8 cellular contexts compared by ENCODE assay signal in genomic region chr2:95115418-95115817, GRCh38. TPM values are rescaled to one million over a fixed set of nuclear protein-coding genes. Genes with fewer than 3 reads are reported as not detected.
DNase-seq lines count a peak whose midpoint lies in the region; ATAC-seq, FAIRE-seq and TF ChIP-seq lines count a peak whose summit lies in the region.

No MANE protein-coding gene starts in this region.

- no peak overlapping the region for H3K4me2 ChIP-seq in keratinocyte (ENCODE audit: control insufficient read depth, extremely low read depth, insufficient read depth, low read depth, low read length)

- H3K27ac ChIP-seq in 22Rv1, result no peak overlapping the region
- no peak overlapping the region for H3K27ac ChIP-seq in WERI-Rb-1
- no peak overlapping the region for H3K27ac ChIP-seq in keratinocyte (ENCODE audit: control insufficient read depth, insufficient read depth, low read length)

- H3K9me3 ChIP-seq in WERI-Rb-1 (ENCODE audit: severe bottlenecking) (no peaks in the 10 kb centered on the region), keratinocyte (ENCODE audit: control insufficient read depth, low read depth, low read length) (no peaks in the 10 kb centered on the region)

- peak; percentile 25 for DNase-seq in NCI-H2029 treated with DMSO at 0.1 percent for 48 hours (lab: John Stamatoyannopoulos, UW)
- DNase-seq in WERI-Rb-1, result peak; percentile 80
- peak; percentile 47 to 76 for DNase-seq in T47D (ENCODE audit: low read depth in 1 of 2, low spot score in 1 of 2)
- DNase-seq in keratinocyte (ENCODE audit: low read depth, low spot score), result peak; percentile 28
- DNase-seq in stimulated activated CD4-positive, alpha-beta T cell treated with anti-CD3 and anti-CD28 coated beads, Interleukin-2, amount 100 ng/mL, for 4 hours (ENCODE audit: low read depth), result peak; percentile 61

- peak; percentile 91 for TF ChIP-seq CTCF in 22Rv1 (IDR thresholded peaks at IDR 0.05)
- TF ChIP-seq CTCF in WERI-Rb-1 (IDR thresholded peaks at IDR 0.05; ENCODE audit: low read depth, low read length), result peak; percentile 92
- peak; percentile 83 to 94 (median 84) for TF ChIP-seq CTCF in keratinocyte (optimal IDR thresholded peaks at IDR 0.05 in 1 of 3, IDR thresholded peaks at IDR 0.05 in 1 of 3, conservative IDR thresholded peaks at IDR 0.05 in 1 of 3; ENCODE audit: extremely low read depth in 1 of 3, insufficient read depth in 2 of 3, low read length in 3 of 3)

- H3K36me3 ChIP-seq in WERI-Rb-1 (peaks cover 46% of the 10 kb centered on the region), keratinocyte (ENCODE audit: control insufficient read depth in 2 of 2, extremely low read depth in 1 of 2, insufficient read depth in 2 of 2, low read length in 2 of 2) (peaks cover 11 to 16% of the 10 kb centered on the region in 2 experiments)

- ATAC-seq in GM18498 (IDR thresholded peaks at IDR 0.05; ENCODE audit: unreplicated experiment) (peak; percentile 94), HG02938 (IDR thresholded peaks at IDR 0.05; ENCODE audit: unreplicated experiment) (peak; percentile 89)

- no peaks in the 10 kb centered on the region for H3K9me1 ChIP-seq in keratinocyte (ENCODE audit: control insufficient read depth, extremely low read depth, insufficient read depth, low read length)

- H3K79me2 ChIP-seq in keratinocyte (ENCODE audit: control insufficient read depth, insufficient read depth, low read length), result peaks cover 28% of the 10 kb centered on the region

- dilution Hi-C loops in keratinocyte (cut with MboI; ENCODE audit: extremely low pct_ligation_motif_present, low sequenced_read_pairs), result no loop called here

- in situ Hi-C loops in T47D (cut with HindIII; ENCODE audit: low pct_unique_long_range_greater_than_20kb, low sequenced_read_pairs), result no loop called here

- no peak overlapping the region for H2AFZ ChIP-seq in keratinocyte (ENCODE audit: control insufficient read depth, low read length)

- no peaks in the 10 kb centered on the region for H4K20me1 ChIP-seq in keratinocyte (ENCODE audit: control insufficient read depth, extremely low read depth, insufficient read depth, low read length)

- peaks cover 7% of the 10 kb centered on the region for H3K4me1 ChIP-seq in keratinocyte (ENCODE audit: control insufficient read depth, extremely low read depth, insufficient read depth, low read length)

- no peak overlapping the region for H3K4me3 ChIP-seq in WERI-Rb-1 (ENCODE audit: low read depth, low read length)
- no peak overlapping the region for H3K4me3 ChIP-seq in keratinocyte (ENCODE audit: control insufficient read depth in 2 of 3, extremely low read depth in 1 of 3, insufficient read depth in 2 of 3, low read depth in 1 of 3, low read length in 3 of 3)

- no peak overlapping the region for H3K9ac ChIP-seq in keratinocyte (ENCODE audit: control insufficient read depth, extremely low read depth, insufficient read depth, low read length)

- peak; percentile 74 for FAIRE-seq in keratinocyte (lab: Jason Lieb, UNC)

- H3K27me3 ChIP-seq in WERI-Rb-1 (ENCODE audit: insufficient read depth, low read depth, severe bottlenecking), result no peaks in the 10 kb centered on the region
- H3K27me3 ChIP-seq in keratinocyte (ENCODE audit: control insufficient read depth, extremely low read depth, insufficient read depth, low read length), result no peaks in the 10 kb centered on the region

RNA-seq across cellular contexts. Expression of gene MRPS5, which starts 6.2 kb away (rescaled TPM):
- polyA plus RNA-seq in keratinocyte, result 52.2 to 64.9 TPM (median 56.7 TPM) in 3 replicates
- 81.3 TPM for polyA plus RNA-seq in keratinocyte (2011; ENCODE audit: low read depth)
- polyA plus RNA-seq in keratinocyte (2011; cell fraction: cytosol; rRNA removed), result 40.9 and 47.9 TPM in 2 replicates
- 86.7 and 103 TPM in 2 replicates for polyA plus RNA-seq in keratinocyte (2011; cell fraction: nucleus; rRNA removed)
- polyA plus RNA-seq in keratinocyte (2012; ENCODE audit: low replicate concordance), result 40.9 and 51.0 TPM in 2 replicates
- polyA minus RNA-seq in keratinocyte, result 27.3 to 29.8 TPM (median 28.7 TPM) in 3 replicates
- polyA minus RNA-seq in keratinocyte (2011; cell fraction: cytosol; rRNA and poly(A)+ RNA removed), result 27.6 TPM
- polyA minus RNA-seq in keratinocyte (2011; cell fraction: nucleus; rRNA and poly(A)+ RNA removed), result 21.7 and 28.0 TPM in 2 replicates

RNA-seq across cellular contexts. Expression of gene ZNF514, which starts 44.2 kb away (rescaled TPM):
- 4.0 to 8.0 TPM (median 7.9 TPM) in 3 replicates for polyA plus RNA-seq in keratinocyte
- 2.0 TPM for polyA plus RNA-seq in keratinocyte (2011; ENCODE audit: low read depth)
- polyA plus RNA-seq in keratinocyte (2011; cell fraction: cytosol; rRNA removed), result 3.1 and 3.6 TPM in 2 replicates
- polyA plus RNA-seq in keratinocyte (2011; cell fraction: nucleus; rRNA removed), result 21.3 and 21.9 TPM in 2 replicates
- 5.4 and 6.9 TPM in 2 replicates for polyA plus RNA-seq in keratinocyte (2012; ENCODE audit: low replicate concordance)
- 1.2 to 7.1 TPM (median 3.5 TPM) in 3 replicates for polyA minus RNA-seq in keratinocyte
- polyA minus RNA-seq in keratinocyte (2011; cell fraction: cytosol; rRNA and poly(A)+ RNA removed), result 2.9 TPM
- polyA minus RNA-seq in keratinocyte (2011; cell fraction: nucleus; rRNA and poly(A)+ RNA removed), result 7.1 and 10.5 TPM in 2 replicates

RNA-seq across cellular contexts. Expression of gene ZNF2, which starts 50.2 kb away (rescaled TPM):
- polyA plus RNA-seq in keratinocyte, result 3.1 to 3.7 TPM (median 3.5 TPM) in 3 replicates
- polyA plus RNA-seq in keratinocyte (2011; ENCODE audit: low read depth), result 1.2 TPM
- 1.9 and 2.4 TPM in 2 replicates for polyA plus RNA-seq in keratinocyte (2011; cell fraction: cytosol; rRNA removed)
- 3.3 and 3.4 TPM in 2 replicates for polyA plus RNA-seq in keratinocyte (2011; cell fraction: nucleus; rRNA removed)
- polyA plus RNA-seq in keratinocyte (2012; ENCODE audit: low replicate concordance), result 2.8 and 3.3 TPM in 2 replicates
- 5.0 to 8.0 TPM (median 5.4 TPM) in 3 replicates for polyA minus RNA-seq in keratinocyte
- polyA minus RNA-seq in keratinocyte (2011; cell fraction: cytosol; rRNA and poly(A)+ RNA removed), result 3.3 TPM
- 3.9 and 5.5 TPM in 2 replicates for polyA minus RNA-seq in keratinocyte (2011; cell fraction: nucleus; rRNA and poly(A)+ RNA removed)

Comparison
In these comparisons a context has a peak if more than half of its experiments do, and no peak if none do; other contexts are left out.
1. DNase-seq: peak in every context shown above with its lines; median percentile 80 in WERI-Rb-1; 62 in T47D; 61 in stimulated activated CD4-positive, alpha-beta T cell treated with anti-CD3 and anti-CD28 coated beads, Interleukin-2, amount 100 ng/mL, for 4 hours; 28 in keratinocyte; 25 in NCI-H2029 treated with DMSO at 0.1 percent for 48 hours.